In the genomic region with DNA sequence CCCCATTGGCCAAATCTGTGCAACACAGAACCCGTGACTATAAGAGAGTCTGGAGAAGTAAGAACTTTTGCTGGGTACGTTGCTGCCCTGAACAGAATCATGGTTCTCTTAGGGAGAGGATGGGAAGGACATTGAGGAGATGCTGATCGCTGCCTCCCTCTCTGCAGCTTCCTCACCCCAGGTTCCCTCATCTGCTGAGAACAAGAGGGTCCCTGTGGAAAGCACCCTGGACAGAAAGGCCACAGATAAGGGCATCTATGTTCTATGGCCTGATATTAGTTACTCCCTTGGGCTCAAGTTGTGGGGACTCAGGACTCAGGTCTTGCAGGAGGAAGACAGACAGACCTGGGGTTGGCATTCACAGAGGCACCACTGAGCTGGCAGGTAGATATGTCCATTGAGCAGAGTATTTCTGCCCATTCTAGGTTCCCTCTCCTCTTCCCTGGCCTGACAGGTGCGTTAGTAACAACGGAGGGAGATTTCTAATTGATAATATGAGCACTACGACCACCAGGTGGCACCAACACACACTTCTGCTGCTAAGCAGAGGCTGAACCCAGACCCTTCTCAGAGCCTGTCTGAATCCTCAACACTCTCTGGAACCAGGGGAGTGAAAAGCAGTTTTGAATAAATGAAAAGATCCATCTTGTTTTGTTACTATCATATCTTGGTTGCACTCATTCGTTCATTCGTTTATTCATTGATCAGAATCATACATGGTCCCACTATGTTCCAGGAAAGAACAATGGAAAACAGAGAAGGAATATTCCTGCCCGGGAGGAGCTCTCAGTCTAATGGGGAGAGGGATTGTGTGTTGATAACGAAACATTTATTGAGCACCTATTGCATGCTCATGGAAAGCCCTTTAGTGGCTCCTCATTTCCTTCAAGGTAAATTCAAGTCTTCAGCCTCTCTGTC, we compare ENCODE assay signal across 9 cellular contexts. TPM values are rescaled to one million over a fixed set of nuclear protein-coding genes. Genes with fewer than 3 reads are reported as not detected.
DNase-seq lines count a peak whose midpoint lies in the region; ATAC-seq and TF ChIP-seq lines count a peak whose summit lies in the region.
"Had no signal": no experiment of that assay in that cellular context is flagged by ENCODE, and none has a peak within 500 bp of the region (broad histone marks: within the 10 kb centered on the region; RNA-seq: fewer than 3 reads in every experiment).

No MANE protein-coding gene starts in this region.

- no peak overlapping the region for H3K4me2 ChIP-seq in KMS-11

- DNase-seq in SK-MEL-5 (ENCODE audit: low read depth, low spot score), result peak; percentile 69
- peak in 3 of 4 experiments; percentile 0 to 7 (median 5) for DNase-seq in activated naive CD4-positive, alpha-beta T cell (lab: John Stamatoyannopoulos, UW)
- DNase-seq in head of caudate nucleus, result peak; percentile 47 to 91 (median 76)
- peak; percentile 4 for DNase-seq in pulmonary artery endothelial cell (ENCODE audit: low read depth, low spot score)

- H3K27ac ChIP-seq in C4-2B, result no peak overlapping the region
- no peak overlapping the region for H3K27ac ChIP-seq in KMS-11

- no peaks in the 10 kb centered on the region for H4K20me1 ChIP-seq in KMS-11 (ENCODE audit: insufficient read depth)

- H3K4me1 ChIP-seq in KMS-11 (ENCODE audit: low read depth, poor library complexity, severe bottlenecking), result no peaks in the 10 kb centered on the region

- peak; percentile 76 for TF ChIP-seq CTCF in C4-2B (conservative IDR thresholded peaks at IDR 0.05)
- TF ChIP-seq CTCF in KMS-11 (conservative IDR thresholded peaks at IDR 0.05; ENCODE audit: low read depth, low read length), result peak; percentile 77

- ATAC-seq in GM19372 (IDR thresholded peaks at IDR 0.05; ENCODE audit: low read depth, unreplicated experiment) (peak; percentile 79), GM18873 (IDR thresholded peaks at IDR 0.05; ENCODE audit: low FRiP score, unreplicated experiment) (no peak)

- no peak overlapping the region for H3K9ac ChIP-seq in KMS-11

- intact Hi-C loops in head of caudate nucleus (cut with DNase I), result loop anchor here (5.0 kb wide), 1 partner anchor 130 kb away; no protein-coding TSS in a partner anchor

- no peaks in the 10 kb centered on the region for H3K27me3 ChIP-seq in KMS-11 (ENCODE audit: insufficient read depth, low read depth)

- H3K36me3 ChIP-seq in KMS-11 (ENCODE audit: insufficient read depth), result no peaks in the 10 kb centered on the region

- no peak overlapping the region for H3K4me3 ChIP-seq in KMS-11 (IDR thresholded peaks at IDR 0.05; ENCODE audit: insufficient read depth, low read depth, low read length)

- H2AFZ ChIP-seq in KMS-11 (ENCODE audit: low read depth), result no peak overlapping the region

- no peaks in the 10 kb centered on the region for H3K79me2 ChIP-seq in KMS-11 (ENCODE audit: insufficient read depth, low read depth)

- in situ Hi-C loops in SK-MEL-5 (cut with HindIII; ENCODE audit: low pct_unique_long_range_greater_than_20kb, low sequenced_read_pairs), result no loop called here

RNA-seq across cellular contexts. Expression of a gene that starts 56.4 kb away (rescaled TPM):
- not detected in 2 replicates for total RNA-seq in SK-MEL-5 (2014; rRNA removed; shearing (Covaris generic))
- polyA plus RNA-seq in SK-MEL-5 (2015; cell fraction: cytosol; rRNA removed), result not detected in 2 replicates
- not detected in 2 replicates for polyA plus RNA-seq in SK-MEL-5 (2015; cell fraction: nucleus; rRNA removed)
- total RNA-seq in pulmonary artery endothelial cell, result not detected in 2 replicates
- polyA plus RNA-seq: IgD-negative memory B cell had no signal

Comparison
In these comparisons a context has a peak if more than half of its experiments do, and no peak if none do; other contexts are left out.
1. DNase-seq: peak in every context shown above with its lines; median percentile 76 in head of caudate nucleus; 69 in SK-MEL-5; 5 in activated naive CD4-positive, alpha-beta T cell; 4 in pulmonary artery endothelial cell.